ENCODE assay signal across 2 cellular contexts in the genomic region with DNA sequence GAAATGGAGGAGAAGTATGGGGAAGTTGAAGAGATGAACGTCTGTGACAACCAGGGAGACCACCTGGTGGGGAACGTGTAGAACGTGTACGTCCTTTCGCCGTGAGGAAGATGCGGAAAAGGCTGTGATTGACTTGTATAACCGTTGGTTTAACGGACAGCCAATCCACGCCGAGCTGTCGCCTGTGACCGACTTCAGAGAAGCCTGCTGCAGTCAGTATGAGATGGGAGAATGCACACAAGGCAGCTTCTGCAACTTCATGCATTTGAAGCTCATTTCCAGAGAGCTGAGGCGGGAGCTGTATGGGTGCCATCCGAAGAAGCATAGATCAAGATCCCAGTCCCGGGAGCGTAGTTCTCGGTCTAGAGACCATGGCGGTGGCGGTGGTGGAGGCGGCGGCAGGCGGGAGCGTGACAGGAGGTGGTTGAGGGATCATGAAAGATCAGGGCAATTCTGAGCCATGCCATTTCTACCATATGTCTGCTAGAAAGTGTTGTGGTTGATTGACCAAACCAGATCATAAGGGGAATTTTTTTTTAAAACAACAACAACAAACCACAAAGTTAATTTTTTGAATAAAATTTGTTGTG.
TF ChIP-seq lines count a peak whose summit lies in the region.

No MANE protein-coding gene starts in this region.

TF ChIP-seq in IMR-90, 13 proteins besides CTCF, POLR2A, EP300 and RAD21:
- TF ChIP-seq SMC3 (IDR thresholded peaks at IDR 0.05; ENCODE audit: low read depth, low read length) (no peak), CEBPB (IDR thresholded peaks at IDR 0.05; ENCODE audit: low read depth, low read length) (no peak), MXI1 (IDR thresholded peaks at IDR 0.05; ENCODE audit: borderline replicate concordance, low read depth, low read length) (no peak), BHLHE40 (IDR thresholded peaks at IDR 0.05; ENCODE audit: low read depth, low read length) (no peak), FOS (IDR thresholded peaks at IDR 0.05; ENCODE audit: low read depth, low read length) (no peak), NFE2L2 (IDR thresholded peaks at IDR 0.05; ENCODE audit: low read depth, low read length) (no peak), MAZ (IDR thresholded peaks at IDR 0.05; ENCODE audit: borderline replicate concordance, low read depth, low read length) (no peak)
- TF ChIP-seq, protein P1, sequence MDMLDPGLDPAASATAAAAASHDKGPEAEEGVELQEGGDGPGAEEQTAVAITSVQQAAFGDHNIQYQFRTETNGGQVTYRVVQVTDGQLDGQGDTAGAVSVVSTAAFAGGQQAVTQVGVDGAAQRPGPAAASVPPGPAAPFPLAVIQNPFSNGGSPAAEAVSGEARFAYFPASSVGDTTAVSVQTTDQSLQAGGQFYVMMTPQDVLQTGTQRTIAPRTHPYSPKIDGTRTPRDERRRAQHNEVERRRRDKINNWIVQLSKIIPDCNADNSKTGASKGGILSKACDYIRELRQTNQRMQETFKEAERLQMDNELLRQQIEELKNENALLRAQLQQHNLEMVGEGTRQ (IDR thresholded peaks at IDR 0.05; ENCODE audit: low read depth, low read length) = no peak

TF ChIP-seq in K562, 482 proteins besides CTCF, POLR2A, EP300 and RAD21:
- TF ChIP-seq CHD2 (IDR thresholded peaks at IDR 0.05; ENCODE audit: low read depth, low read length) (no peak), ARHGAP35 (IDR thresholded peaks at IDR 0.05; ENCODE audit: partially characterized antibody) (no peak), FOXK2 (conservative IDR thresholded peaks at IDR 0.05 in 1 of 2, IDR thresholded peaks at IDR 0.05 in 1 of 2; ENCODE audit: low read depth in 2 of 2) (no peak), TRIM24 (IDR thresholded peaks at IDR 0.05) (no peak), TSC22D4 (tag; IDR thresholded peaks at IDR 0.05) (no peak), RBM39 (optimal IDR thresholded peaks at IDR 0.05; ENCODE audit: low read depth, low read length) (no peak), BCOR (IDR thresholded peaks at IDR 0.05) (no peak), C11orf30 (IDR thresholded peaks at IDR 0.05; ENCODE audit: low read depth) (no peak), MEF2D (tag; conservative IDR thresholded peaks at IDR 0.05; ENCODE audit: low read depth) (no peak)
- TF ChIP-seq, protein P2, sequence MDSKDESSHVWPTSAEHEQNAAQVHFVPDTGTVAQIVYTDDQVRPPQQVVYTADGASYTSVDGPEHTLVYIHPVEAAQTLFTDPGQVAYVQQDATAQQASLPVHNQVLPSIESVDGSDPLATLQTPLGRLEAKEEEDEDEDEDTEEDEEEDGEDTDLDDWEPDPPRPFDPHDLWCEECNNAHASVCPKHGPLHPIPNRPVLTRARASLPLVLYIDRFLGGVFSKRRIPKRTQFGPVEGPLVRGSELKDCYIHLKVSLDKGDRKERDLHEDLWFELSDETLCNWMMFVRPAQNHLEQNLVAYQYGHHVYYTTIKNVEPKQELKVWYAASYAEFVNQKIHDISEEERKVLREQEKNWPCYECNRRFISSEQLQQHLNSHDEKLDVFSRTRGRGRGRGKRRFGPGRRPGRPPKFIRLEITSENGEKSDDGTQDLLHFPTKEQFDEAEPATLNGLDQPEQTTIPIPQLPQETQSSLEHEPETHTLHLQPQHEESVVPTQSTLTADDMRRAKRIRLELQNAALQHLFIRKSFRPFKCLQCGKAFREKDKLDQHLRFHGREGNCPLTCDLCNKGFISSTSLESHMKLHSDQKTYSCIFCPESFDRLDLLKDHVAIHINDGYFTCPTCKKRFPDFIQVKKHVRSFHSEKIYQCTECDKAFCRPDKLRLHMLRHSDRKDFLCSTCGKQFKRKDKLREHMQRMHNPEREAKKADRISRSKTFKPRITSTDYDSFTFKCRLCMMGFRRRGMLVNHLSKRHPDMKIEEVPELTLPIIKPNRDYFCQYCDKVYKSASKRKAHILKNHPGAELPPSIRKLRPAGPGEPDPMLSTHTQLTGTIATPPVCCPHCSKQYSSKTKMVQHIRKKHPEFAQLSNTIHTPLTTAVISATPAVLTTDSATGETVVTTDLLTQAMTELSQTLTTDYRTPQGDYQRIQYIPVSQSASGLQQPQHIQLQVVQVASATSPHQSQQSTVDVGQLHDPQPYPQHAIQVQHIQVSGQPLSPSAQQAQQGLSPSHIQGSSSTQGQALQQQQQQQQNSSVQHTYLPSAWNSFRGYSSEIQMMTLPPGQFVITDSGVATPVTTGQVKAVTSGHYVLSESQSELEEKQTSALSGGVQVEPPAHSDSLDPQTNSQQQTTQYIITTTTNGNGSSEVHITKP (IDR thresholded peaks at IDR 0.05; ENCODE audit: partially characterized antibody) = no peak
- TF ChIP-seq, protein P3, sequence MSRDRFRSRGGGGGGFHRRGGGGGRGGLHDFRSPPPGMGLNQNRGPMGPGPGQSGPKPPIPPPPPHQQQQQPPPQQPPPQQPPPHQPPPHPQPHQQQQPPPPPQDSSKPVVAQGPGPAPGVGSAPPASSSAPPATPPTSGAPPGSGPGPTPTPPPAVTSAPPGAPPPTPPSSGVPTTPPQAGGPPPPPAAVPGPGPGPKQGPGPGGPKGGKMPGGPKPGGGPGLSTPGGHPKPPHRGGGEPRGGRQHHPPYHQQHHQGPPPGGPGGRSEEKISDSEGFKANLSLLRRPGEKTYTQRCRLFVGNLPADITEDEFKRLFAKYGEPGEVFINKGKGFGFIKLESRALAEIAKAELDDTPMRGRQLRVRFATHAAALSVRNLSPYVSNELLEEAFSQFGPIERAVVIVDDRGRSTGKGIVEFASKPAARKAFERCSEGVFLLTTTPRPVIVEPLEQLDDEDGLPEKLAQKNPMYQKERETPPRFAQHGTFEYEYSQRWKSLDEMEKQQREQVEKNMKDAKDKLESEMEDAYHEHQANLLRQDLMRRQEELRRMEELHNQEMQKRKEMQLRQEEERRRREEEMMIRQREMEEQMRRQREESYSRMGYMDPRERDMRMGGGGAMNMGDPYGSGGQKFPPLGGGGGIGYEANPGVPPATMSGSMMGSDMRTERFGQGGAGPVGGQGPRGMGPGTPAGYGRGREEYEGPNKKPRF (IDR thresholded peaks at IDR 0.05; ENCODE audit: low read depth, low read length) = no peak
